In genomic region chr17:81512984-81513668, GRCh38 we compare ENCODE assay signal across 1 cellular context.
TF ChIP-seq lines count a peak whose summit lies in the region.

No MANE protein-coding gene starts in this region.

TF ChIP-seq in K562, 482 proteins besides CTCF, POLR2A, EP300 and RAD21 (continued from another document and continues in another):
- TF ChIP-seq YY1 (IDR thresholded peaks at IDR 0.05; ENCODE audit: borderline replicate concordance in 1 of 3, control insufficient read depth in 1 of 3, extremely low read depth in 1 of 3, insufficient read depth in 3 of 3, insufficient read length in 1 of 3, insufficient replicate concordance in 2 of 3, low read depth in 1 of 3, low read length in 2 of 3) (peak in 1 of 3 experiments; percentile 42), SRSF3 (IDR thresholded peaks at IDR 0.05; ENCODE audit: insufficient read depth, low read length) (peak; percentile 77; the same call in 1 of the 2 replicates), SUPT5H (IDR thresholded peaks at IDR 0.05) (peak; percentile 10; the same call in 1 of the 2 replicates), GATAD2A (IDR thresholded peaks at IDR 0.05) (peak; percentile 44), FOXA1 (IDR thresholded peaks at IDR 0.05; ENCODE audit: borderline replicate concordance) (no peak), COPS2 (conservative IDR thresholded peaks at IDR 0.05) (no peak), U2AF1 (optimal IDR thresholded peaks at IDR 0.05; ENCODE audit: low read depth, low read length) (peak; percentile 9), NONO (IDR thresholded peaks at IDR 0.05; ENCODE audit: low read depth in 2 of 2, low read length in 1 of 2) (peak in 1 of 2 experiments; percentile 61; a peak in 2 of 4 replicates), CXXC5 (CRISPR knock-in tag; IDR thresholded peaks at IDR 0.05) (peak; percentile 59; the same call in 1 of the 2 replicates), CCNT2 (IDR thresholded peaks at IDR 0.05; ENCODE audit: borderline replicate concordance, extremely low read depth, insufficient read length, low read depth, low read length) (peak; percentile 22), ZNF589 (CRISPR knock-in tag; IDR thresholded peaks at IDR 0.05; ENCODE audit: low read depth) (peak; percentile 89), BCOR (IDR thresholded peaks at IDR 0.05) (0 out of 2 replicates have a peak, but pooled peaks have one; percentile 70), ZNF766 (CRISPR knock-in tag; conservative IDR thresholded peaks at IDR 0.05) (0 out of 2 replicates have a peak, but pooled peaks have one; percentile 53), PHB (CRISPR knock-in tag; IDR thresholded peaks at IDR 0.05) (peak; percentile 51; the same call in 1 of the 2 replicates), ZBTB1 (CRISPR knock-in tag; IDR thresholded peaks at IDR 0.05; ENCODE audit: borderline replicate concordance, low read depth) (0 out of 2 replicates have a peak, but pooled peaks have one; percentile 30), SP1 (CRISPR knock-in tag; IDR thresholded peaks at IDR 0.05) (peak; percentile 18; the same call in 1 of the 2 replicates), ZNF584 (CRISPR knock-in tag; IDR thresholded peaks at IDR 0.05; ENCODE audit: low read depth) (peak; percentile 4; the same call in 1 of the 2 replicates), KDM4B (IDR thresholded peaks at IDR 0.05; ENCODE audit: borderline replicate concordance in 2 of 2, low read depth in 1 of 2) (0 out of 4 replicates have a peak, but pooled peaks of 1 of the 2 experiments have one; percentile 45), ZBTB17 (CRISPR knock-in tag; IDR thresholded peaks at IDR 0.05) (peak; percentile 51; the same call in 1 of the 2 replicates), KDM1A (IDR thresholded peaks at IDR 0.05) (peak in 1 of 2 experiments; percentile 13; a peak in 1 of 4 replicates), NFE2 (IDR thresholded peaks at IDR 0.05; ENCODE audit: low read depth) (no peak), MGA (IDR thresholded peaks at IDR 0.05) (peak; percentile 47), E2F6 (IDR thresholded peaks at IDR 0.05; ENCODE audit: borderline replicate concordance in 1 of 2, extremely low read depth in 1 of 2, insufficient read depth in 1 of 2, insufficient read length in 1 of 2, low read depth in 1 of 2, low read length in 1 of 2, poor library complexity in 1 of 2, severe bottlenecking in 1 of 2) (peak in 1 of 2 experiments; percentile 36), E2F3 (CRISPR knock-in tag; IDR thresholded peaks at IDR 0.05) (0 out of 2 replicates have a peak, but pooled peaks have one; percentile 60), C11orf30 (IDR thresholded peaks at IDR 0.05; ENCODE audit: low read depth) (no peak), IRF9 (tag; IDR thresholded peaks at IDR 0.05) (no peak), RBM14 (IDR thresholded peaks at IDR 0.05; ENCODE audit: borderline replicate concordance, insufficient read depth, low read depth, low read length) (no peak)
- TF ChIP-seq, protein P1, sequence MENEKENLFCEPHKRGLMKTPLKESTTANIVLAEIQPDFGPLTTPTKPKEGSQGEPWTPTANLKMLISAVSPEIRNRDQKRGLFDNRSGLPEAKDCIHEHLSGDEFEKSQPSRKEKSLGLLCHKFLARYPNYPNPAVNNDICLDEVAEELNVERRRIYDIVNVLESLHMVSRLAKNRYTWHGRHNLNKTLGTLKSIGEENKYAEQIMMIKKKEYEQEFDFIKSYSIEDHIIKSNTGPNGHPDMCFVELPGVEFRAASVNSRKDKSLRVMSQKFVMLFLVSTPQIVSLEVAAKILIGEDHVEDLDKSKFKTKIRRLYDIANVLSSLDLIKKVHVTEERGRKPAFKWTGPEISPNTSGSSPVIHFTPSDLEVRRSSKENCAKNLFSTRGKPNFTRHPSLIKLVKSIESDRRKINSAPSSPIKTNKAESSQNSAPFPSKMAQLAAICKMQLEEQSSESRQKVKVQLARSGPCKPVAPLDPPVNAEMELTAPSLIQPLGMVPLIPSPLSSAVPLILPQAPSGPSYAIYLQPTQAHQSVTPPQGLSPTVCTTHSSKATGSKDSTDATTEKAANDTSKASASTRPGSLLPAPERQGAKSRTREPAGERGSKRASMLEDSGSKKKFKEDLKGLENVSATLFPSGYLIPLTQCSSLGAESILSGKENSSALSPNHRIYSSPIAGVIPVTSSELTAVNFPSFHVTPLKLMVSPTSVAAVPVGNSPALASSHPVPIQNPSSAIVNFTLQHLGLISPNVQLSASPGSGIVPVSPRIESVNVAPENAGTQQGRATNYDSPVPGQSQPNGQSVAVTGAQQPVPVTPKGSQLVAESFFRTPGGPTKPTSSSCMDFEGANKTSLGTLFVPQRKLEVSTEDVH (IDR thresholded peaks at IDR 0.05; ENCODE audit: low read depth, partially characterized antibody), result no peak
- TF ChIP-seq, protein P2, sequence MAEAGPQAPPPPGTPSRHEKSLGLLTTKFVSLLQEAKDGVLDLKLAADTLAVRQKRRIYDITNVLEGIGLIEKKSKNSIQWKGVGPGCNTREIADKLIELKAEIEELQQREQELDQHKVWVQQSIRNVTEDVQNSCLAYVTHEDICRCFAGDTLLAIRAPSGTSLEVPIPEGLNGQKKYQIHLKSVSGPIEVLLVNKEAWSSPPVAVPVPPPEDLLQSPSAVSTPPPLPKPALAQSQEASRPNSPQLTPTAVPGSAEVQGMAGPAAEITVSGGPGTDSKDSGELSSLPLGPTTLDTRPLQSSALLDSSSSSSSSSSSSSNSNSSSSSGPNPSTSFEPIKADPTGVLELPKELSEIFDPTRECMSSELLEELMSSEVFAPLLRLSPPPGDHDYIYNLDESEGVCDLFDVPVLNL (CRISPR knock-in tag; IDR thresholded peaks at IDR 0.05; ENCODE audit: low read depth), result 0 out of 2 replicates have a peak, but pooled peaks have one; percentile 22
- TF ChIP-seq, protein P3, sequence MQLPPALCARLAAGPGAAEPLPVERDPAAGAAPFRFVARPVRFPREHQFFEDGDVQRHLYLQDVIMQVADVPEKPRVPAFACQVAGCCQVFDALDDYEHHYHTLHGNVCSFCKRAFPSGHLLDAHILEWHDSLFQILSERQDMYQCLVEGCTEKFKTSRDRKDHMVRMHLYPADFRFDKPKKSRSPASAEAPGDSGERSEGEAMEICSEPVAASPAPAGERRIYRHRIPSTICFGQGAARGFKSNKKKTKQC (CRISPR knock-in tag; IDR thresholded peaks at IDR 0.05), result 0 out of 2 replicates have a peak, but pooled peaks have one; percentile 52
- TF ChIP-seq, protein P4, sequence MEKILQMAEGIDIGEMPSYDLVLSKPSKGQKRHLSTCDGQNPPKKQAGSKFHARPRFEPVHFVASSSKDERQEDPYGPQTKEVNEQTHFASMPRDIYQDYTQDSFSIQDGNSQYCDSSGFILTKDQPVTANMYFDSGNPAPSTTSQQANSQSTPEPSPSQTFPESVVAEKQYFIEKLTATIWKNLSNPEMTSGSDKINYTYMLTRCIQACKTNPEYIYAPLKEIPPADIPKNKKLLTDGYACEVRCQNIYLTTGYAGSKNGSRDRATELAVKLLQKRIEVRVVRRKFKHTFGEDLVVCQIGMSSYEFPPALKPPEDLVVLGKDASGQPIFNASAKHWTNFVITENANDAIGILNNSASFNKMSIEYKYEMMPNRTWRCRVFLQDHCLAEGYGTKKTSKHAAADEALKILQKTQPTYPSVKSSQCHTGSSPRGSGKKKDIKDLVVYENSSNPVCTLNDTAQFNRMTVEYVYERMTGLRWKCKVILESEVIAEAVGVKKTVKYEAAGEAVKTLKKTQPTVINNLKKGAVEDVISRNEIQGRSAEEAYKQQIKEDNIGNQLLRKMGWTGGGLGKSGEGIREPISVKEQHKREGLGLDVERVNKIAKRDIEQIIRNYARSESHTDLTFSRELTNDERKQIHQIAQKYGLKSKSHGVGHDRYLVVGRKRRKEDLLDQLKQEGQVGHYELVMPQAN (IDR thresholded peaks at IDR 0.05; ENCODE audit: borderline replicate concordance), result peak; percentile 8; the same call in 1 of the 2 replicates
- TF ChIP-seq, protein P5, sequence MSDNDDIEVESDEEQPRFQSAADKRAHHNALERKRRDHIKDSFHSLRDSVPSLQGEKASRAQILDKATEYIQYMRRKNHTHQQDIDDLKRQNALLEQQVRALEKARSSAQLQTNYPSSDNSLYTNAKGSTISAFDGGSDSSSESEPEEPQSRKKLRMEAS (CRISPR knock-in tag; IDR thresholded peaks at IDR 0.05), result peak; percentile 17; the same call in 1 of the 2 replicates
- TF ChIP-seq, protein P6, sequence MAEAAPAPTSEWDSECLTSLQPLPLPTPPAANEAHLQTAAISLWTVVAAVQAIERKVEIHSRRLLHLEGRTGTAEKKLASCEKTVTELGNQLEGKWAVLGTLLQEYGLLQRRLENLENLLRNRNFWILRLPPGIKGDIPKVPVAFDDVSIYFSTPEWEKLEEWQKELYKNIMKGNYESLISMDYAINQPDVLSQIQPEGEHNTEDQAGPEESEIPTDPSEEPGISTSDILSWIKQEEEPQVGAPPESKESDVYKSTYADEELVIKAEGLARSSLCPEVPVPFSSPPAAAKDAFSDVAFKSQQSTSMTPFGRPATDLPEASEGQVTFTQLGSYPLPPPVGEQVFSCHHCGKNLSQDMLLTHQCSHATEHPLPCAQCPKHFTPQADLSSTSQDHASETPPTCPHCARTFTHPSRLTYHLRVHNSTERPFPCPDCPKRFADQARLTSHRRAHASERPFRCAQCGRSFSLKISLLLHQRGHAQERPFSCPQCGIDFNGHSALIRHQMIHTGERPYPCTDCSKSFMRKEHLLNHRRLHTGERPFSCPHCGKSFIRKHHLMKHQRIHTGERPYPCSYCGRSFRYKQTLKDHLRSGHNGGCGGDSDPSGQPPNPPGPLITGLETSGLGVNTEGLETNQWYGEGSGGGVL (CRISPR knock-in tag; IDR thresholded peaks at IDR 0.05), result no peak
